Comparison of ENCODE assay signal across 1 cellular context in the genomic region with DNA sequence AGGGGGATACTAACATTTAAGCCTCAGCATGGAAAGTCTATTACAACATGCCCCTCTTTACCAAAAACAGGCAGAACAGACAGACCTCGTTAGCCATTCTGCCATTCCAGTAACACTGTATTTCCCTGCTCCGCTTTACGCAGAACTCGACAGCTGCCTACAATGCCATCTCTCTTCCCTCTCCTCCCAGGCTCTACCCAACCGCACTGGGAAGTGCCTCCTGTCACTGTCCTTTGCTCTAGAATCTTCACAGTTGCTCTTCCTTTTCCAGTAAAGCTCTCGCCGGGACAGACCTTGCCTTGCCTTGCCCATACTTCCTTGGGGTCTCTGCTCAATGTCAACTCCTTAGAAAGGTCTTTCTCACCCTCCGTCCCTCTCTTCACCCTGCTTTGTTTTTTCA.
TF ChIP-seq lines count a peak whose summit lies in the region.

No MANE protein-coding gene starts in this region.

TF ChIP-seq in GM23338, 12 proteins besides CTCF, POLR2A, EP300 and RAD21 (continued from another document):
- no peak for TF ChIP-seq REST (IDR thresholded peaks at IDR 0.05; ENCODE audit: unreplicated experiment)
- no peak for TF ChIP-seq ZNF331 (CRISPR knock-in tag; IDR thresholded peaks at IDR 0.05; ENCODE audit: low read depth)
TF ChIP-seq in GM23338: peak in this region for 0.
